13 cellular contexts compared by ENCODE assay signal in genomic region chr1:207813513-207813881, GRCh38.
A peak's percentile ranks its signal among the peaks of the same experiment; 100 is the strongest.
DNase-seq lines count a peak whose midpoint lies in the region; ATAC-seq, FAIRE-seq and TF ChIP-seq lines count a peak whose summit lies in the region.
"Had no signal": no experiment of that assay in that cellular context is flagged by ENCODE, and none has a peak within 500 bp of the region (broad histone marks: within the 10 kb centered on the region; RNA-seq: fewer than 3 reads in every experiment).

No MANE protein-coding gene starts in this region.

- DNase-seq in CD1c-positive myeloid dendritic cell (ENCODE audit: extremely low spot score) = peak; percentile 32
- DNase-seq in T-helper 17 cell = no peak
- peak; percentile 29 to 34 for DNase-seq in gastrocnemius medialis
- no peak for DNase-seq in omental fat pad (ENCODE audit: low spot score)
- DNase-seq in H54 (ENCODE audit: insufficient read length, low spot score) = no peak
- DNase-seq in stimulated activated CD4-positive, alpha-beta T cell treated with anti-CD3 and anti-CD28 coated beads, Interleukin-12 subunit alpha, Interleukin-12 subunit beta, amount 100 ng/mL, for 4 hours = no peak
- DNase-seq: NCI-H2227 treated with DMSO at 0.1 percent for 48 hours, small intestine had no signal

- H3K27ac ChIP-seq in esophagus (ENCODE audit: low read depth in 2 of 2, low read length in 1 of 2) (peak overlapping the region; percentile 19 to 22), gastrocnemius medialis (peak overlapping the region; percentile 96 to 100 (median 99))

- ATAC-seq in T-helper 17 cell (no peak), gastrocnemius medialis (peak in 1 of 2 donors; percentile 0), omental fat pad (ENCODE audit: low FRiP score) (no peak), GM21529 (IDR thresholded peaks at IDR 0.05; ENCODE audit: unreplicated experiment) (no peak)
- ATAC-seq: esophagus mucosa had no signal

- H3K27me3 Mint-ChIP-seq in T-helper 17 cell = no peaks in the 10 kb centered on the region

- FAIRE-seq in H54 (lab: Jason Lieb, UNC) = no peak
- FAIRE-seq: small intestine had no signal

- H3K9me3 ChIP-seq in T-helper 17 cell (ENCODE audit: control insufficient read depth, low read length, poor library complexity, severe bottlenecking) = no peaks in the 10 kb centered on the region
- no peaks in the 10 kb centered on the region for H3K9me3 ChIP-seq in esophagus (ENCODE audit: control insufficient read depth in 2 of 2, insufficient read depth in 1 of 2, low read depth in 1 of 2, low read length in 1 of 2)
- no peaks in the 10 kb centered on the region for H3K9me3 ChIP-seq in gastrocnemius medialis
- H3K9me3 ChIP-seq: BLaER1 treated with 17β-estradiol and CSF1 and Interleukin-3, amounts not matched to agents 10 nM and 100 nM had no signal

- peaks cover 51% of the 10 kb centered on the region for H3K4me1 Mint-ChIP-seq in T-helper 17 cell

- peaks cover 7 to 25% of the 10 kb centered on the region in 2 donors for H3K4me1 ChIP-seq in esophagus (ENCODE audit: control insufficient read depth in 2 of 2, insufficient read depth in 2 of 2, low read length in 1 of 2)
- peaks cover 89 to 90% of the 10 kb centered on the region in 2 donors for H3K4me1 ChIP-seq in gastrocnemius medialis

- in situ Hi-C loops in gastrocnemius medialis (cut with MboI; ENCODE audit: low sequenced_read_pairs in 4 of 4) = loop anchor here in 1 of 4 donors (25.0 kb wide), 1 partner anchor 1126 kb away; the partner anchor contains the start of gene MAPKAPK2

- H3K36me3 Mint-ChIP-seq in T-helper 17 cell (ENCODE audit: low read depth) = peaks cover 15% of the 10 kb centered on the region

- intact Hi-C loops in gastrocnemius medialis (cut with DNase I; ENCODE audit: low total_unique reads) = loop anchor here (5.0 to 10.0 kb wide), 2 partner anchors 906 to 1119 kb away; no protein-coding TSS in a partner anchor

- H3K27me3 ChIP-seq in esophagus (ENCODE audit: control insufficient read depth in 1 of 2, insufficient read depth in 2 of 2, low read length in 2 of 2) (no peaks in the 10 kb centered on the region), gastrocnemius medialis (no peaks in the 10 kb centered on the region)
- H3K27me3 ChIP-seq: BLaER1 treated with 17β-estradiol and CSF1 and Interleukin-3, amounts not matched to agents 10 nM and 100 nM had no signal

- H3K36me3 ChIP-seq in esophagus (ENCODE audit: control insufficient read depth in 2 of 2, insufficient read depth in 2 of 2, low read length in 1 of 2) (peaks cover 12 to 51% of the 10 kb centered on the region in 2 donors), gastrocnemius medialis (peaks cover 3 to 72% of the 10 kb centered on the region in 2 donors)

- no peak overlapping the region for H3K4me3 ChIP-seq in esophagus (ENCODE audit: low read depth in 1 of 2, low read length in 2 of 2)
- H3K4me3 ChIP-seq in gastrocnemius medialis = peak overlapping the region; percentile 44 to 95 (median 58)
- H3K4me3 ChIP-seq: BLaER1 treated with 17β-estradiol and CSF1 and Interleukin-3, amounts not matched to agents 10 nM and 100 nM had no signal

- WGBS in esophagus, 2 donors = 67 to 74% methylated on average over 3 of the region's 3 CpGs

- H3K4me3 Mint-ChIP-seq in T-helper 17 cell = no peak overlapping the region
- H3K4me3 Mint-ChIP-seq: T-helper 1 cell treated with Interleukin-12 subunit alpha and Interleukin-12 subunit beta and Interleukin-4 antibody, amounts not matched to agents 30 μg/mL and 1 μg/mL, for 36 hours had no signal

- H3K27ac Mint-ChIP-seq in T-helper 17 cell = peak overlapping the region; percentile 81
- H3K27ac Mint-ChIP-seq: T-helper 1 cell treated with Interleukin-12 subunit alpha and Interleukin-12 subunit beta and Interleukin-4 antibody, amounts not matched to agents 30 μg/mL and 1 μg/mL, for 36 hours had no signal

- no peak for TF ChIP-seq CTCF in gastrocnemius medialis (IDR thresholded peaks at IDR 0.05 in 4 of 5, conservative IDR thresholded peaks at IDR 0.05 in 1 of 5)
- TF ChIP-seq CTCF in omental fat pad (IDR thresholded peaks at IDR 0.05) = no peak

- TF ChIP-seq POLR2A in gastrocnemius medialis (IDR thresholded peaks at IDR 0.05) (peak in 1 of 2 donors; percentile 17), H54 (IDR thresholded peaks at IDR 0.05; ENCODE audit: low read depth, low read length) (no peak)

Comparison
In these comparisons a context has a peak if more than half of its experiments do, and no peak if none do; other contexts are left out.
1. DNase-seq: peak in CD1c-positive myeloid dendritic cell (single experiment) and gastrocnemius medialis (2 of 2); none in T-helper 17 cell (0 of 3), omental fat pad (single experiment), H54 (single experiment) and stimulated activated CD4-positive, alpha-beta T cell treated with anti-CD3 and anti-CD28 coated beads, Interleukin-12 subunit alpha, Interleukin-12 subunit beta, amount 100 ng/mL, for 4 hours (single experiment).
2. H3K4me3 ChIP-seq: peak in gastrocnemius medialis (4 of 4); none in esophagus (0 of 2).